ENCODE assay signal across 1 cellular context in the genomic region with DNA sequence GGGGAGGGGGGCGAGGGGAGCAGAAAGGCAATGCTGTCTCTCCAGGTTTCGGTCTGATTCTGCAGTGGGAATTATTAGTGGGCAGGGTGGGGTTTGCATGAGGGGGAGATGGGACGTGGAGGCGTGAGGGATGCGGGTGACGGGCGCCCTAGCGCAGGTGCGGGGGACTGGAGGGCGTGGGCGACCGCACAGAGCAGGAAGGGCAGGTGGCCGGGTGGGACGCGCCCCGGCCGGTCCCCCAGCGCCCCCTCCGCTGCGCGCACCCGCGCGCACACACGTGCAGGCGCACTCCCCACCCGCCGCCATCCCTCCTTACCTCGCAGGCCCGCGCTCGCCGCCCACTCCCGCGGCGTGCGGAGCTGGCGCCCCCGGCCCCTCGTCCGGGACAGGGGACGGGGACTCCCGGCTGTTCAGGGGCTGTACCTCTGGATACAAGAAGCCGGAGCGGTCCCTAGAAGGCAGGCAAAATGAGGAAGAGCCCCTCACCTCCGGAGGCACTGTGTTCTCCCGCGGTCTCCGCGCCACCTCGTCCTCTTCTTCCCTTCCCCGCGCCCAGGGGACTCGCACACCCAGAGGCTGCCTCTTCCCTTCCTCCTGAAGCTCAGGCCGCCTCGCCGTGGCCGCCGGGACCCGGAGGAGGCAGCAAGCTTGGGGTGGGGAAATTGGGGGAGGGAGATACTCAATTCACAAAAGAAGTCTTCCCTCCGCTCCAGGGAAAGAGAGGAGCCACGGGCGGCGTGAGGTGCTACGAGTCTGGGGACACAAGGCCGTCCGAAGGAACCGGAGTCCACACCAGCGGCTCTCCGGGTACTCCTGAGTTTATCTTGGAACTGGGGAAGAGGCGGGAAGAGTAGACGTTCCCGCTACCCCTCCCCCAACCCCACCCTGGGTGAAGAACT.
TF ChIP-seq lines count a peak whose summit lies in the region.

No MANE protein-coding gene starts in this region.

TF ChIP-seq in liver, 16 proteins besides CTCF, POLR2A, EP300 and RAD21 (continued from another document):
- TF ChIP-seq EGR1 (IDR thresholded peaks at IDR 0.05; ENCODE audit: low read depth in 2 of 2) (no peak), FOXA1 (IDR thresholded peaks at IDR 0.05) (no peak), GABPA (IDR thresholded peaks at IDR 0.05 in 1 of 2, conservative IDR thresholded peaks at IDR 0.05 in 1 of 2) (no peak)
- TF ChIP-seq, protein P1, sequence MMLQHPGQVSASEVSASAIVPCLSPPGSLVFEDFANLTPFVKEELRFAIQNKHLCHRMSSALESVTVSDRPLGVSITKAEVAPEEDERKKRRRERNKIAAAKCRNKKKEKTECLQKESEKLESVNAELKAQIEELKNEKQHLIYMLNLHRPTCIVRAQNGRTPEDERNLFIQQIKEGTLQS (IDR thresholded peaks at IDR 0.05): no peak
